8 cellular contexts compared by ENCODE assay signal in genomic region chr19:18919895-18920204, GRCh38. TPM values are rescaled to one million over a fixed set of nuclear protein-coding genes. Genes with fewer than 3 reads are reported as not detected.
DNase-seq lines count a peak whose midpoint lies in the region; ATAC-seq and TF ChIP-seq lines count a peak whose summit lies in the region.

No MANE protein-coding gene starts in this region.

- peaks cover 13% of the 10 kb centered on the region for H3K23me2 ChIP-seq in H9 (ENCODE audit: insufficient read length, low read depth, low read length, poor library complexity, severe bottlenecking)

- H3K4me1 ChIP-seq in H9 (ENCODE audit: insufficient read depth, low read length): peaks cover 5% of the 10 kb centered on the region; the same call in 1 of the 2 replicates
- H3K4me1 ChIP-seq in hepatocyte (ENCODE audit: insufficient read depth): peaks cover 11% of the 10 kb centered on the region
- peaks cover 7% of the 10 kb centered on the region for H3K4me1 ChIP-seq in smooth muscle cell (ENCODE audit: low read depth)

- H2BK12ac ChIP-seq in H9 (ENCODE audit: insufficient read length, low read depth, low read length): no peak overlapping the region

- no peak overlapping the region for H2AK5ac ChIP-seq in H9 (ENCODE audit: insufficient read length, low read length)

- H4K8ac ChIP-seq in H9 (replicated peaks; ENCODE audit: insufficient read length, low read depth, low read length): no peak overlapping the region

- peaks cover 17 to 47% (median 34%) of the 10 kb centered on the region in 3 experiments; a peak in 6 of 7 replicates for H3K36me3 Mint-ChIP-seq in H9 (ENCODE audit: insufficient read depth in 1 of 3, low read depth in 3 of 3)

- peaks cover 0 to 22% of the 10 kb centered on the region in 2 experiments for H3K4me1 Mint-ChIP-seq in H9

- no peaks in the 10 kb centered on the region; a peak in 2 of 5 replicates for H3K9me3 Mint-ChIP-seq in H9

- H3K9ac ChIP-seq in H9 (ENCODE audit: extremely low read depth, insufficient read length, low read length) (peak overlapping the region; percentile 86), smooth muscle cell (ENCODE audit: low read depth) (peak overlapping the region; percentile 96)

- H3K4ac ChIP-seq in H9 (ENCODE audit: low read depth, low read length): no peak overlapping the region

- H3K27ac ChIP-seq in H9 (ENCODE audit: insufficient read length, low read depth, low read length): no peak overlapping the region
- no peak overlapping the region for H3K27ac ChIP-seq in hepatocyte
- H3K27ac ChIP-seq in smooth muscle cell (ENCODE audit: low read depth): peak overlapping the region; percentile 84

- H4K91ac ChIP-seq in H9 (ENCODE audit: insufficient read length, low read depth, low read length): no peak overlapping the region

- H3K14ac ChIP-seq in H9 (ENCODE audit: insufficient read depth, low read length): peak overlapping the region; percentile 57

- H3K79me1 ChIP-seq in H9 (ENCODE audit: insufficient read depth, low read depth, low read length, poor library complexity, severe bottlenecking): peaks cover 7% of the 10 kb centered on the region

- no peaks in the 10 kb centered on the region for H3F3A ChIP-seq in smooth muscle cell (ENCODE audit: low read depth)

- no peak overlapping the region for H2AFZ ChIP-seq in H9 (ENCODE audit: low read length)
- no peak overlapping the region for H2AFZ ChIP-seq in hepatocyte
- peak overlapping the region; percentile 71 for H2AFZ ChIP-seq in smooth muscle cell (ENCODE audit: low read depth)

- no peak overlapping the region for H4K5ac ChIP-seq in H9 (ENCODE audit: insufficient read length, low read depth, low read length)

- H3K27me3 ChIP-seq in H9 (ENCODE audit: insufficient read depth, low read length) (no peaks in the 10 kb centered on the region), hepatocyte (no peaks in the 10 kb centered on the region), smooth muscle cell (ENCODE audit: low read depth) (no peaks in the 10 kb centered on the region)

- H2BK15ac ChIP-seq in H9 (ENCODE audit: low read depth, low read length): no peak overlapping the region

- H3K36me3 ChIP-seq in hepatocyte (replicated peaks; ENCODE audit: insufficient read depth, low read depth) (no peaks in the 10 kb centered on the region), smooth muscle cell (ENCODE audit: low read depth) (no peaks in the 10 kb centered on the region)

- no peak overlapping the region for H2BK20ac ChIP-seq in H9 (ENCODE audit: low read depth, low read length, poor library complexity, severe bottlenecking)

- H3K4me3 ChIP-seq in WI38 (ENCODE audit: low read depth, low read length) (peak overlapping the region; percentile 93), hepatocyte (peak overlapping the region; percentile 41), smooth muscle cell (peak overlapping the region; percentile 100)

- no peak for DNase-seq in H9
- no peak for DNase-seq in hepatocyte (ENCODE audit: low spot score)
- no peak for DNase-seq in smooth muscle cell (lab: John Stamatoyannopoulos, UW; ENCODE audit: unreplicated experiment)
- no peak for DNase-seq in posterior vena cava (ENCODE audit: low spot score)
- no peak for DNase-seq in DMS 273 treated with DMSO at 0.1 percent for 48 hours (lab: John Stamatoyannopoulos, UW)

- H2BK5ac ChIP-seq in H9 (ENCODE audit: insufficient read length, low read length): peak overlapping the region; percentile 16

- H3K4me2 ChIP-seq in H9 (ENCODE audit: insufficient read depth, insufficient read length, low read length) (peak overlapping the region; percentile 100), hepatocyte (peak overlapping the region; percentile 92), smooth muscle cell (peak overlapping the region; percentile 100)

- H3K79me2 ChIP-seq in H9 (ENCODE audit: insufficient read depth, low read length) (peaks cover 9% of the 10 kb centered on the region; the same call in 1 of the 2 replicates), hepatocyte (peaks cover 54% of the 10 kb centered on the region), smooth muscle cell (ENCODE audit: low read depth) (peaks cover 57% of the 10 kb centered on the region)

- H3K23ac ChIP-seq in H9 (ENCODE audit: insufficient read length, low read depth, low read length): no peak overlapping the region

- peak overlapping the region; percentile 66 to 91 (median 91); a peak in 4 of 7 replicates for H3K27ac Mint-ChIP-seq in H9

- TF ChIP-seq CTCF in H9 (conservative IDR thresholded peaks at IDR 0.05) (no peak), WI38 (IDR thresholded peaks at IDR 0.05; ENCODE audit: low read depth, low read length) (no peak), hepatocyte (IDR thresholded peaks at IDR 0.05; ENCODE audit: poor library complexity) (no peak), smooth muscle cell (IDR thresholded peaks at IDR 0.05; ENCODE audit: borderline replicate concordance, insufficient read depth, poor library complexity, severe bottlenecking) (no peak)

- H3K9me2 ChIP-seq in hepatocyte (replicated peaks; ENCODE audit: insufficient read depth): no peaks in the 10 kb centered on the region

- no peak overlapping the region for H3T11ph ChIP-seq in H9 (ENCODE audit: low read length)

- H3K9me3 ChIP-seq in H9 (ENCODE audit: control insufficient read depth, low read depth, low read length) (no peaks in the 10 kb centered on the region), hepatocyte (ENCODE audit: low read depth) (no peaks in the 10 kb centered on the region), smooth muscle cell (replicated peaks; ENCODE audit: low read depth) (no peaks in the 10 kb centered on the region)

- no peak overlapping the region for H3K56ac ChIP-seq in H9 (ENCODE audit: insufficient read length, low read depth, low read length)

- intact Hi-C loops in posterior vena cava (cut with DNase I): no loop called here

- H3K27me3 Mint-ChIP-seq in H9 (ENCODE audit: low read depth): no peaks in the 10 kb centered on the region; the same call in none of the 2 replicates

- peak overlapping the region; percentile 67 for H3K18ac ChIP-seq in H9 (ENCODE audit: insufficient read length, low read depth, low read length)

- no CpG with 5 or more reads among the region's 15 CpGs for WGBS in H9 (ENCODE audit: extremely low coverage, insufficient read length, low lambda C conversion rate)
- 6% methylated on average over 15 of the region's 15 CpGs for WGBS in hepatocyte (ENCODE audit: low lambda C conversion rate, missing lambda C conversion rate)
- 5% methylated on average over 15 of the region's 15 CpGs for WGBS in smooth muscle cell (ENCODE audit: low lambda C conversion rate)

- H2BK120ac ChIP-seq in H9 (ENCODE audit: low read depth, low read length, poor library complexity, severe bottlenecking): no peak overlapping the region

- ATAC-seq in HG02623 (IDR thresholded peaks at IDR 0.05; ENCODE audit: unreplicated experiment): no peak
- no peak for ATAC-seq in GM18861 (IDR thresholded peaks at IDR 0.05; ENCODE audit: unreplicated experiment)

- H4K20me1 ChIP-seq in H9 (ENCODE audit: control insufficient read depth, insufficient read depth, insufficient read length) (no peaks in the 10 kb centered on the region), hepatocyte (ENCODE audit: insufficient read depth, poor library complexity, severe bottlenecking) (peaks cover 10% of the 10 kb centered on the region), smooth muscle cell (ENCODE audit: low read depth) (peaks cover 22% of the 10 kb centered on the region)

- H3K4me3 Mint-ChIP-seq in H9: peak overlapping the region; percentile 96 to 99

RNA-seq across cellular contexts. Expression of gene DDX49, which starts 0.3 kb away (rescaled TPM):
- 52.3 and 52.4 TPM in 2 replicates for total RNA-seq in H9 (2021)
- total RNA-seq in hepatocyte: 45.8 and 46.0 TPM in 2 replicates
- 57.8 and 61.3 TPM in 2 replicates for polyA plus RNA-seq in hepatocyte
- 36.1 and 55.3 TPM in 2 replicates for total RNA-seq in smooth muscle cell
- 39.6 and 57.9 TPM in 2 replicates for polyA plus RNA-seq in smooth muscle cell
- 10 to 100 TPM; 28.8 to 28.9 TPM for total RNA-seq in posterior vena cava

RNA-seq across cellular contexts. Expression of gene COPE, which starts 0.7 kb away (rescaled TPM):
- total RNA-seq in H9 (2021) (185 and 198 TPM in 2 replicates), hepatocyte (222 and 228 TPM in 2 replicates), smooth muscle cell (187 and 236 TPM in 2 replicates), posterior vena cava (100 to 1,000 TPM; 139 to 141 TPM)
- polyA plus RNA-seq in hepatocyte (397 and 413 TPM in 2 replicates), smooth muscle cell (452 and 497 TPM in 2 replicates)

RNA-seq across cellular contexts. Expression of gene HOMER3, which starts 21.2 kb away (rescaled TPM):
- total RNA-seq in H9 (2021) (19.6 and 20.2 TPM in 2 replicates), hepatocyte (28.9 and 44.0 TPM in 2 replicates), smooth muscle cell (37.4 and 40.0 TPM in 2 replicates), posterior vena cava (10 to 100 TPM; 28.8 to 37.0 TPM)
- polyA plus RNA-seq in hepatocyte (41.4 and 53.4 TPM in 2 replicates), smooth muscle cell (85.1 and 88.1 TPM in 2 replicates)

RNA-seq across cellular contexts. Expression of gene CERS1, which starts 23.9 kb away (rescaled TPM):
- total RNA-seq in H9 (2021) (19.3 and 20.3 TPM in 2 replicates), hepatocyte (3.0 and 5.3 TPM in 2 replicates), smooth muscle cell (0.81 and 2.4 TPM in 2 replicates), posterior vena cava (1 to 10 TPM in 1 of 2 donors, under 1 TPM in 1; 0.38 to 1.5 TPM)
- polyA plus RNA-seq in hepatocyte (4.9 and 5.7 TPM in 2 replicates), smooth muscle cell (4.2 TPM in 2 replicates)

Comparison
In these comparisons a context has a peak if more than half of its experiments do, and no peak if none do; other contexts are left out.
1. H3K4me3 ChIP-seq: peak in every context shown above with its lines; median percentile 100 in smooth muscle cell; 93 in WI38; 41 in hepatocyte.